ENCODE assay signal across 32 cellular contexts in genomic region chrY:8379800-8380199, GRCh38.
"Had no signal": no experiment of that assay in that cellular context is flagged by ENCODE, and none has a peak within 500 bp of the region (broad histone marks: within the 10 kb centered on the region; RNA-seq: fewer than 3 reads in every experiment).

No MANE protein-coding gene starts in this region.

- H3K4me1 ChIP-seq: adrenal gland, ascending aorta, body of pancreas, breast epithelium had no signal

- H3K27ac ChIP-seq: adrenal gland, ascending aorta, body of pancreas, brain microvascular endothelial cell, breast epithelium, cardiac muscle cell had no signal

- H3K4me3 ChIP-seq: adrenal gland, ascending aorta, body of pancreas, breast epithelium, cardiac muscle cell had no signal

- H3K27me3 ChIP-seq: adrenal gland, ascending aorta, body of pancreas, brain microvascular endothelial cell, breast epithelium, cardiac muscle cell had no signal

- DNase-seq: activated effector memory CD4-positive, alpha-beta T cell treated with anti-CD3 and anti-CD28 coated beads, Interleukin-2, amount 50 U/mL, for 16 hours; activated effector memory CD4-positive, alpha-beta T cell treated with Interleukin-2 at 50 U/mL for 16 hours; activated gamma-delta T cell; activated gamma-delta T cell treated with Interleukin-2 at 50 U/mL for 16 hours; activated naive CD4-positive, alpha-beta T cell; activated naive CD4-positive, alpha-beta T cell treated with anti-CD3 and anti-CD28 coated beads for 36 hours; activated naive CD4-positive, alpha-beta T cell treated with anti-CD3 and anti-CD28 coated beads, Interleukin-2, amount 10 ng/mL, durations not matched to agents 7 days and 5 days; activated naive CD4-positive, alpha-beta T cell treated with anti-CD3 and anti-CD28 coated beads, Interleukin-2, amount 50 U/mL, for 16 hours; activated naive CD4-positive, alpha-beta T cell treated with Interleukin-2 at 50 U/mL for 16 hours; activated naive CD8-positive, alpha-beta T cell treated with anti-CD3 and anti-CD28 coated beads for 36 hours; activated naive CD8-positive, alpha-beta T cell treated with anti-CD3 and anti-CD28 coated beads, Interleukin-2, amount 10 ng/mL, durations not matched to agents 7 days and 5 days; activated naive CD8-positive, alpha-beta T cell treated with anti-CD3 and anti-CD28 coated beads, Interleukin-2, amount 50 U/mL, for 24 hours; activated T-cell treated with anti-CD3 and anti-CD28 coated beads, Interleukin-2, amount 50 U/mL, for 1 hour; activated T-cell treated with anti-CD3 and anti-CD28 coated beads, Interleukin-2, amount 50 U/mL, for 24 hours; activated T-cell treated with anti-CD3 and anti-CD28 coated beads, Interleukin-2, amount 50 U/mL, for 4 hours; activated T-cell treated with anti-CD3 and anti-CD28 coated beads, Interleukin-2, amount 50 U/mL, for 48 hours; activated T-cell treated with anti-CD3 and anti-CD28 coated beads, Interleukin-2, amount 50 U/mL, for 72 hours; adrenal gland; amniotic stem cell; amygdala; anterior cingulate cortex; aorta; body of pancreas; brain microvascular endothelial cell; caudate nucleus; central memory CD4-positive, alpha-beta T cell; cerebellar nuclear complex had no signal

- H3K36me3 ChIP-seq: adrenal gland, ascending aorta, brain microvascular endothelial cell, breast epithelium, cardiac muscle cell had no signal

- H3K9me3 ChIP-seq: adrenal gland, ascending aorta, body of pancreas, breast epithelium had no signal

- ATAC-seq: activated naive CD4-positive, alpha-beta T cell treated with anti-CD3 and anti-CD28 coated beads, Interleukin-2, amount 50 U/mL, for 72 hours; activated naive CD8-positive, alpha-beta T cell treated with anti-CD3 and anti-CD28 coated beads, Interleukin-2, amount 50 U/mL, for 24 hours; activated T-cell treated with anti-CD3 and anti-CD28 coated beads, Interleukin-2, amount 50 U/mL, for 4 hours; activated T-cell treated with anti-CD3 and anti-CD28 coated beads, Interleukin-2, amount 50 U/mL, for 72 hours; activated T-helper 17 cell treated with anti-CD3 and anti-CD28 coated beads, Interleukin-2, amount 50 U/mL, for 72 hours; body of pancreas had no signal
